1 cellular context compared by ENCODE assay signal in the genomic region with DNA sequence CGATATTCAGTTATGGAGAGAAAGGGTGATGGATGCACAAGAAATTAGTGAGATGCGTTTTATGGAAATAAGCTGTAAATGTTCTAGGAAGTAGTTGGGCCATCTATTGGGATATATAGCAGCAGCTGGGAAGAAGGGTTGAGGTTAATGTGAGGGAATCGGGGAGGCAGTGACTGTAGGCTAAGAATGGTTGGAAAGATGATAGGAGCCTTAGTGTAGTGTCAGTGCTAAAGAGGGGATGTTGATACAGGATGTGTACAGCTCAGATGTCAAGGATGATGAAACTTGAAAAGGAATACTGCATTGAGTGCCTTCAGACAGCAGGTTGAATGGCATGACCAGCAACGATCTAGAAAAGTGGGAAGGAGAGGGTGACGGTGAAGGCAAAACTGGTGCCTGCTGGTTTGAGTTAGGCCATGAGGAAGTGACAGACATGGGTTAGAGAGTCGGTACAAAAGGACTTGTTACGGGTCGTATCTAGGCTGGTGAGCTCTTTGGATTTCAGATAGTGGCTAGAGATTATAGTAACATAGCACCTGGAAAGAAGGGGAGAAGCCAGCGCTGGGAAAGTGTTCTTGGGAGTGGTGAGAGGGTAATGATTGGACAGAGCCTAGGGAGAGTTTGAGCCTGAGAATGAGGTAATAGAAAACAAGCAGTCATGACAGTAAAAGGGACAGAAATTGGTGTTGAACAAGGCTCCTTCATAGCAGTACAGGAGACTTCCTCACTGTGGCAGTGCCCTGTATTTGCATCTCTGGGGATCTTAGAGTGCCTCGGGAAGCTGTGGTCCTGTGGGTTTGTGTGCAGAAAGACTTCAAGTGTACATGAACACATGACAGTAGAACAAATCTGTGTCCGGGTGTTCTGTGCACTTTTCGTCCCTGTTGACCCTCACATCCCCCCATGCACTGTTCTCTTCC.
TF ChIP-seq lines count a peak whose summit lies in the region.

No MANE protein-coding gene starts in this region.

TF ChIP-seq in HCT116, 20 proteins besides CTCF, POLR2A, EP300 and RAD21 (continued from another document):
- TF ChIP-seq, protein P1, sequence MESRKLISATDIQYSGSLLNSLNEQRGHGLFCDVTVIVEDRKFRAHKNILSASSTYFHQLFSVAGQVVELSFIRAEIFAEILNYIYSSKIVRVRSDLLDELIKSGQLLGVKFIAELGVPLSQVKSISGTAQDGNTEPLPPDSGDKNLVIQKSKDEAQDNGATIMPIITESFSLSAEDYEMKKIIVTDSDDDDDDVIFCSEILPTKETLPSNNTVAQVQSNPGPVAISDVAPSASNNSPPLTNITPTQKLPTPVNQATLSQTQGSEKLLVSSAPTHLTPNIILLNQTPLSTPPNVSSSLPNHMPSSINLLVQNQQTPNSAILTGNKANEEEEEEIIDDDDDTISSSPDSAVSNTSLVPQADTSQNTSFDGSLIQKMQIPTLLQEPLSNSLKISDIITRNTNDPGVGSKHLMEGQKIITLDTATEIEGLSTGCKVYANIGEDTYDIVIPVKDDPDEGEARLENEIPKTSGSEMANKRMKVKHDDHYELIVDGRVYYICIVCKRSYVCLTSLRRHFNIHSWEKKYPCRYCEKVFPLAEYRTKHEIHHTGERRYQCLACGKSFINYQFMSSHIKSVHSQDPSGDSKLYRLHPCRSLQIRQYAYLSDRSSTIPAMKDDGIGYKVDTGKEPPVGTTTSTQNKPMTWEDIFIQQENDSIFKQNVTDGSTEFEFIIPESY (IDR thresholded peaks at IDR 0.05; ENCODE audit: extremely low read depth, insufficient replicate concordance, low read length): no peak
- TF ChIP-seq YY1 (IDR thresholded peaks at IDR 0.05; ENCODE audit: extremely low read depth, insufficient replicate concordance, low read depth, low read length) (no peak), SRF (IDR thresholded peaks at IDR 0.05; ENCODE audit: low read depth) (no peak), ELF1 (IDR thresholded peaks at IDR 0.05; ENCODE audit: borderline replicate concordance, low read depth) (no peak), SP1 (IDR thresholded peaks at IDR 0.05; ENCODE audit: low read depth) (no peak), EGR1 (IDR thresholded peaks at IDR 0.05; ENCODE audit: low read depth) (no peak)
